13 cellular contexts compared by ENCODE assay signal in genomic region chr4:37754410-37755185, GRCh38.
DNase-seq lines count a peak whose midpoint lies in the region; ATAC-seq and TF ChIP-seq lines count a peak whose summit lies in the region.
"Had no signal": no experiment of that assay in that cellular context is flagged by ENCODE, and none has a peak within 500 bp of the region (broad histone marks: within the 10 kb centered on the region; RNA-seq: fewer than 3 reads in every experiment).

No MANE protein-coding gene starts in this region.

- no peak overlapping the region for H3K27ac Mint-ChIP-seq in CD4-positive, alpha-beta T cell
- H3K27ac Mint-ChIP-seq in naive thymus-derived CD8-positive, alpha-beta T cell: peak overlapping the region in 4 of 10 donors; percentile 14 to 88 (median 71)
- H3K27ac Mint-ChIP-seq: activated CD8-positive, alpha-beta T cell treated with anti-CD3 and anti-CD28 coated beads, Interleukin-2, amount 10 ng/mL, durations not matched to agents 7 days and 5 days had no signal

- peaks cover 10% of the 10 kb centered on the region for H3K4me1 ChIP-seq in vagina

- H3K36me3 Mint-ChIP-seq in CD4-positive, alpha-beta T cell (ENCODE audit: low read depth): no peaks in the 10 kb centered on the region
- H3K36me3 Mint-ChIP-seq in naive thymus-derived CD8-positive, alpha-beta T cell: no peaks in the 10 kb centered on the region

- in situ Hi-C loops in KBM-7 (cut with MboI; ENCODE audit: low pct_unique_long_range_greater_than_20kb, low sequenced_read_pairs): no loop called here

- DNase-seq in CD4-positive, alpha-beta T cell: no peak
- DNase-seq in KBM-7: peak; percentile 64
- peak; percentile 40 for DNase-seq in amniotic epithelial cell (ENCODE audit: low read depth)
- no peak for DNase-seq in naive thymus-derived CD8-positive, alpha-beta T cell
- no peak for DNase-seq in HPDE6-E6E7 (ENCODE audit: extremely low spot score)
- DNase-seq in NCI-H345 treated with DMSO at 0.1 percent for 48 hours (lab: John Stamatoyannopoulos, UW; ENCODE audit: unreplicated experiment): no peak
- DNase-seq in vagina (ENCODE audit: extremely low spot score in 2 of 2): no peak
- DNase-seq: activated CD8-positive, alpha-beta T cell treated with anti-CD3 and anti-CD28 coated beads, Interleukin-2, amount 10 ng/mL, durations not matched to agents 7 days and 5 days; COR-L47; NCI-H524 treated with DMSO at 0.1 percent for 48 hours; retina had no signal

- intact Hi-C loops in CD4-positive, alpha-beta T cell (cut with DNase I, micrococcal nuclease): no loop called here
- intact Hi-C loops in vagina (cut with DNase I): no loop called here

- peak overlapping the region; percentile 77 for H3K4me3 Mint-ChIP-seq in CD4-positive, alpha-beta T cell
- peak overlapping the region in 8 of 10 donors; percentile 38 to 81 (median 68) for H3K4me3 Mint-ChIP-seq in naive thymus-derived CD8-positive, alpha-beta T cell
- H3K4me3 Mint-ChIP-seq: activated CD8-positive, alpha-beta T cell treated with anti-CD3 and anti-CD28 coated beads, Interleukin-2, amount 10 ng/mL, durations not matched to agents 7 days and 5 days had no signal

- no peaks in the 10 kb centered on the region for H3K9me3 ChIP-seq in CD4-positive, alpha-beta T cell (ENCODE audit: control insufficient read depth, low read length)
- H3K9me3 ChIP-seq in vagina: no peaks in the 10 kb centered on the region

- peaks cover 27% of the 10 kb centered on the region for H3K4me1 Mint-ChIP-seq in CD4-positive, alpha-beta T cell (ENCODE audit: low read depth)
- H3K4me1 Mint-ChIP-seq in naive thymus-derived CD8-positive, alpha-beta T cell: peaks cover 6 to 54% (median 28%) of the 10 kb centered on the region in 4 donors

- POLR2A ChIA-PET in CD4-positive, alpha-beta T cell (lab: Charles Lee): interaction anchor here (0.9 to 1.7 kb wide), 3 partner anchors 14 to 68 kb away, joined by 3 to 5 read pairs (median 4); no protein-coding TSS in a partner anchor
- POLR2A ChIA-PET in naive thymus-derived CD8-positive, alpha-beta T cell (lab: Charles Lee): interaction anchor here (1.2 kb wide), 1 partner anchor 20 kb away, joined by 4 read pairs; no protein-coding TSS in a partner anchor

- H3K4me3 ChIP-seq in vagina: no peak overlapping the region
- H3K4me3 ChIP-seq: lung had no signal

- ATAC-seq in CD4-positive, alpha-beta T cell (ENCODE audit: poor library complexity): no peak
- ATAC-seq in naive thymus-derived CD8-positive, alpha-beta T cell: peak in 1 of 2 donors; percentile 18
- no peak for ATAC-seq in GM19324 (IDR thresholded peaks at IDR 0.05; ENCODE audit: low FRiP score, unreplicated experiment)
- ATAC-seq: activated CD8-positive, alpha-beta T cell treated with anti-CD3 and anti-CD28 coated beads, Interleukin-2, amount 10 ng/mL, durations not matched to agents 7 days and 5 days had no signal

- no peak for TF ChIP-seq POLR2A in vagina (IDR thresholded peaks at IDR 0.05)

- no peaks in the 10 kb centered on the region for H3K36me3 ChIP-seq in vagina

- CTCF ChIA-PET in CD4-positive, alpha-beta T cell (lab: Charles Lee): no interaction called here

- H3K9me3 Mint-ChIP-seq in CD4-positive, alpha-beta T cell: no peaks in the 10 kb centered on the region
- no peaks in the 10 kb centered on the region for H3K9me3 Mint-ChIP-seq in naive thymus-derived CD8-positive, alpha-beta T cell

- H3K27ac ChIP-seq in CD4-positive, alpha-beta T cell (ENCODE audit: low read depth, low read length): no peak overlapping the region
- no peak overlapping the region for H3K27ac ChIP-seq in vagina

- H3K27me3 ChIP-seq in CD4-positive, alpha-beta T cell (ENCODE audit: control insufficient read depth, insufficient read depth, low read length): no peaks in the 10 kb centered on the region
- H3K27me3 ChIP-seq in vagina: no peaks in the 10 kb centered on the region

- no peaks in the 10 kb centered on the region for H3K27me3 Mint-ChIP-seq in CD4-positive, alpha-beta T cell
- no peaks in the 10 kb centered on the region for H3K27me3 Mint-ChIP-seq in naive thymus-derived CD8-positive, alpha-beta T cell

- TF ChIP-seq CTCF in CD4-positive, alpha-beta T cell (IDR thresholded peaks at IDR 0.05): no peak
- no peak for TF ChIP-seq CTCF in vagina (IDR thresholded peaks at IDR 0.05)

Comparison
In these comparisons a context has a peak if more than half of its experiments do, and no peak if none do; other contexts are left out.
1. DNase-seq: peak in KBM-7 (single experiment) and amniotic epithelial cell (single experiment); none in CD4-positive, alpha-beta T cell (0 of 10), naive thymus-derived CD8-positive, alpha-beta T cell (0 of 10), HPDE6-E6E7 (single experiment), NCI-H345 treated with DMSO at 0.1 percent for 48 hours (single experiment) and vagina (0 of 2).